ENCODE assay signal across 9 cellular contexts in genomic region chr12:54371328-54372112, GRCh38. TPM values are rescaled to one million over a fixed set of nuclear protein-coding genes. Genes with fewer than 3 reads are reported as not detected.
DNase-seq lines count a peak whose midpoint lies in the region; ATAC-seq and TF ChIP-seq lines count a peak whose summit lies in the region.
"Had no signal": no experiment of that assay in that cellular context is flagged by ENCODE, and none has a peak within 500 bp of the region (broad histone marks: within the 10 kb centered on the region; RNA-seq: fewer than 3 reads in every experiment).

No MANE protein-coding gene starts in this region.

- H3K4ac ChIP-seq in mesenchymal stem cell (ENCODE audit: low read depth in 1 of 2, low read length in 2 of 2), result peak overlapping the region; percentile 24 to 32

- in situ Hi-C loops in mammary epithelial cell (cut with MboI; ENCODE audit: low sequenced_read_pairs in 2 of 2), result loop anchor here (25.0 kb wide), 1 partner anchor 359 kb away; the partner anchor contains the start of genes HOXC8 (in 2 of the 2) and HOXC9 (in 2 of the 2)

- H3K36me3 ChIP-seq in mammary epithelial cell (ENCODE audit: insufficient read depth, low read length) (peaks cover 22% of the 10 kb centered on the region), ascending aorta (peaks cover 0 to 4% of the 10 kb centered on the region in 2 donors), mesenchymal stem cell (ENCODE audit: control insufficient read depth in 1 of 2, insufficient read depth in 2 of 2, low read depth in 1 of 2, low read length in 2 of 2) (peaks cover 3 to 28% of the 10 kb centered on the region in 2 experiments), uterus (no peaks in the 10 kb centered on the region)

- H2BK12ac ChIP-seq in mesenchymal stem cell (ENCODE audit: low read length in 2 of 2), result peak overlapping the region in 1 of 2 experiments; percentile 25

- no peak overlapping the region for H3K23ac ChIP-seq in mesenchymal stem cell (ENCODE audit: low read length in 2 of 2)

- no peak for ATAC-seq in HG03354 (IDR thresholded peaks at IDR 0.05; ENCODE audit: poor library complexity, severe bottlenecking, unreplicated experiment)
- no peak for ATAC-seq in foreskin keratinocyte
- ATAC-seq: effector memory CD8-positive, alpha-beta T cell had no signal

- no peaks in the 10 kb centered on the region for H4K20me1 ChIP-seq in mammary epithelial cell (ENCODE audit: insufficient read depth, low read length)

- H3K9ac ChIP-seq in mammary epithelial cell (ENCODE audit: insufficient read depth, low read length) (no peak overlapping the region), mesenchymal stem cell (ENCODE audit: low read length) (peak overlapping the region; percentile 62)

- TF ChIP-seq POLR2A in uterus (IDR thresholded peaks at IDR 0.05), result no peak

- H3K79me2 ChIP-seq in mammary epithelial cell (ENCODE audit: insufficient read depth, low read length), result peaks cover 20% of the 10 kb centered on the region

- H2AFZ ChIP-seq in mammary epithelial cell (ENCODE audit: low read depth, low read length) (no peak overlapping the region), mesenchymal stem cell (ENCODE audit: low read depth, low read length) (no peak overlapping the region)

- peak overlapping the region; percentile 57 for H2BK15ac ChIP-seq in mesenchymal stem cell (ENCODE audit: low read depth, poor library complexity, severe bottlenecking)

- no peak overlapping the region for H2BK5ac ChIP-seq in mesenchymal stem cell (ENCODE audit: low read depth, low read length, poor library complexity, severe bottlenecking)

- CTCF ChIA-PET in MCF 10A (lab: Yijun Ruan, JAX) (interaction anchor here (0.5 to 5.8 kb wide), 30 partner anchors 9 to 170 kb away, joined by 3 to 109 read pairs (median 5); partner anchors contain the start of genes HNRNPA1 and ZNF385A), mammary epithelial cell (lab: Charles Lee; ENCODE audit: low non-redundant PET) (interaction anchor here (0.6 kb wide), 1 partner anchor 11 kb away, joined by 10 read pairs; no protein-coding TSS in a partner anchor)

- no peak overlapping the region for H3K27ac ChIP-seq in mammary epithelial cell (ENCODE audit: insufficient read depth, low read depth, low read length)
- H3K27ac ChIP-seq in ascending aorta, result peak overlapping the region; percentile 52 to 60
- no peak overlapping the region for H3K27ac ChIP-seq in mesenchymal stem cell (ENCODE audit: low read length, poor library complexity, severe bottlenecking)
- peak overlapping the region; percentile 45 to 70 for H3K27ac ChIP-seq in uterus
- H3K27ac ChIP-seq in foreskin keratinocyte, result no peak overlapping the region

- H3K4me2 ChIP-seq in mammary epithelial cell (ENCODE audit: insufficient read depth, low read depth, low read length) (no peak overlapping the region), mesenchymal stem cell (ENCODE audit: low read length, poor library complexity, severe bottlenecking) (no peak overlapping the region)

- H3K9me3 ChIP-seq in mammary epithelial cell (replicated peaks; ENCODE audit: insufficient read depth, low read length), result no peaks in the 10 kb centered on the region
- H3K9me3 ChIP-seq in ascending aorta, result no peaks in the 10 kb centered on the region
- no peaks in the 10 kb centered on the region for H3K9me3 ChIP-seq in mesenchymal stem cell (ENCODE audit: control insufficient read depth, low read length)
- no peaks in the 10 kb centered on the region for H3K9me3 ChIP-seq in uterus

- H3K9me3 Mint-ChIP-seq in MCF 10A (ENCODE audit: unreplicated experiment), result no peaks in the 10 kb centered on the region
- H3K9me3 Mint-ChIP-seq: effector memory CD8-positive, alpha-beta T cell had no signal

- TF ChIP-seq CTCF in MCF 10A (IDR thresholded peaks at IDR 0.05; ENCODE audit: unreplicated experiment), result no peak
- no peak for TF ChIP-seq CTCF in mammary epithelial cell (conservative IDR thresholded peaks at IDR 0.05 in 1 of 2, IDR thresholded peaks at IDR 0.05 in 1 of 2; ENCODE audit: extremely low read depth in 1 of 2, insufficient read depth in 1 of 2, low read depth in 1 of 2, low read length in 2 of 2)
- TF ChIP-seq CTCF in ascending aorta (IDR thresholded peaks at IDR 0.05), result no peak
- TF ChIP-seq CTCF in uterus (IDR thresholded peaks at IDR 0.05), result no peak
- no peak for TF ChIP-seq CTCF in foreskin keratinocyte (conservative IDR thresholded peaks at IDR 0.05)

- WGBS in mammary epithelial cell (ENCODE audit: low coverage, missing lambda C conversion rate), result 20% methylated on average over 5 of the region's 5 CpGs
- whole genome bisulfite sequencing in mesenchymal stem cell, result 76% methylated on average over 3 of the region's 5 CpGs

- BruUV-seq in MCF 10A (replicated peaks; lab: Mats Ljungman, UMichigan) (no TSS peak), mammary epithelial cell (replicated peaks; lab: Mats Ljungman, UMichigan) (no TSS peak)

- H3K36me3 Mint-ChIP-seq in MCF 10A (ENCODE audit: insufficient read depth, unreplicated experiment), result no peaks in the 10 kb centered on the region

- peak overlapping the region in 1 of 2 experiments; percentile 74 for H3K18ac ChIP-seq in mesenchymal stem cell (ENCODE audit: low read depth in 1 of 2, low read length in 2 of 2)

- H3K27ac Mint-ChIP-seq in MCF 10A (ENCODE audit: low read depth, unreplicated experiment), result no peak overlapping the region

- DNase-seq in MCF 10A (ENCODE audit: unreplicated experiment) (peak; percentile 51), mammary epithelial cell (no peak), ascending aorta (ENCODE audit: low spot score in 2 of 2) (no peak), mesenchymal stem cell (no peak), uterus (peak; percentile 70 to 73), foreskin keratinocyte (no peak), cerebellar cortex (ENCODE audit: low spot score) (no peak)
- DNase-seq: effector memory CD8-positive, alpha-beta T cell had no signal

- POLR2A ChIA-PET in MCF 10A (lab: Yijun Ruan, JAX), result interaction anchor here (1.6 to 2.0 kb wide), 2 partner anchors 8 to 92 kb away, joined by 6 to 20 read pairs; partner anchors contain the start of genes CBX5 and HNRNPA1

- H3K27me3 Mint-ChIP-seq in MCF 10A (ENCODE audit: insufficient read depth, unreplicated experiment), result no peaks in the 10 kb centered on the region

- dilution Hi-C loops in mammary epithelial cell (cut with HindIII; ENCODE audit: low sequenced_read_pairs), result loop anchor here (25.0 kb wide), 1 partner anchor 359 kb away; the partner anchor contains the start of genes HOXC8 and HOXC9

- peak overlapping the region; percentile 34 for H4K91ac ChIP-seq in mesenchymal stem cell (ENCODE audit: low read length)

- H3K4me1 Mint-ChIP-seq in MCF 10A (ENCODE audit: insufficient read depth, unreplicated experiment), result peaks cover 48% of the 10 kb centered on the region

- H3K4me1 ChIP-seq in mammary epithelial cell (ENCODE audit: insufficient read depth, low read length) (peaks cover 51% of the 10 kb centered on the region), ascending aorta (peaks cover 4 to 22% of the 10 kb centered on the region in 2 donors), mesenchymal stem cell (ENCODE audit: control insufficient read depth, insufficient read depth, low read depth, low read length) (peaks cover 30% of the 10 kb centered on the region), uterus (no peaks in the 10 kb centered on the region), foreskin keratinocyte (peaks cover 23% of the 10 kb centered on the region)

- no peak overlapping the region for H2BK120ac ChIP-seq in mesenchymal stem cell (ENCODE audit: low read depth, low read length)

- H3K4me3 ChIP-seq in mammary epithelial cell (replicated peaks in 1 of 3; ENCODE audit: insufficient read depth in 1 of 3, low read depth in 2 of 3, low read length in 3 of 3) (no peak overlapping the region), ascending aorta (no peak overlapping the region), mesenchymal stem cell (ENCODE audit: insufficient read depth in 1 of 2, low read depth in 1 of 2, low read length in 2 of 2) (no peak overlapping the region), uterus (no peak overlapping the region)

- intact Hi-C loops in MCF 10A (cut with micrococcal nuclease) (no loop called here), mammary epithelial cell (cut with micrococcal nuclease) (no loop called here), ascending aorta (cut with DNase I) (loop anchor here (2.0 kb wide), 1 partner anchor 67 kb away; no protein-coding TSS in a partner anchor), uterus (cut with DNase I; ENCODE audit: low total_unique reads) (loop anchor here (10.0 kb wide), 1 partner anchor 157 kb away; no protein-coding TSS in a partner anchor)

- H3K4me3 Mint-ChIP-seq in MCF 10A (ENCODE audit: unreplicated experiment), result no peak overlapping the region
- H3K4me3 Mint-ChIP-seq: effector memory CD8-positive, alpha-beta T cell had no signal

- H3K14ac ChIP-seq in mesenchymal stem cell (ENCODE audit: low read length in 2 of 2), result no peak overlapping the region

- no peaks in the 10 kb centered on the region for H3K79me1 ChIP-seq in mesenchymal stem cell (replicated peaks; ENCODE audit: low read length, poor library complexity, severe bottlenecking)

- no peak overlapping the region for H2AK5ac ChIP-seq in mesenchymal stem cell (ENCODE audit: low read length, severe bottlenecking)

- H3K27me3 ChIP-seq in mammary epithelial cell (ENCODE audit: insufficient read depth, low read length), result no peaks in the 10 kb centered on the region
- H3K27me3 ChIP-seq in ascending aorta, result no peaks in the 10 kb centered on the region
- H3K27me3 ChIP-seq in mesenchymal stem cell (ENCODE audit: control insufficient read depth in 1 of 2, insufficient read depth in 1 of 2, low read length in 2 of 2), result no peaks in the 10 kb centered on the region
- H3K27me3 ChIP-seq in uterus, result no peaks in the 10 kb centered on the region
- H3K27me3 ChIP-seq in foreskin keratinocyte, result no peaks in the 10 kb centered on the region

- H4K8ac ChIP-seq in mesenchymal stem cell (ENCODE audit: low read length), result no peak overlapping the region

RNA-seq across cellular contexts. Expression of gene GPR84, which starts 7.2 kb away (rescaled TPM):
- total RNA-seq in MCF 10A (2022) (0.17 TPM in 1 of 2 replicates, not detected in the other), mammary epithelial cell (under 1 TPM; 0.17 to 0.33 TPM), ascending aorta (not detected), uterus (under 1 TPM in 2 of 4 donors, not detected in 2; 0.21 to 0.27 TPM), foreskin keratinocyte (0.07 and 0.10 TPM in 2 replicates)
- polyA plus RNA-seq in mammary epithelial cell (0.11 TPM), foreskin keratinocyte (0.07 TPM in 2 replicates)
- not detected for polyA minus RNA-seq in mammary epithelial cell
- not detected for polyA plus RNA-seq in mesenchymal stem cell (2013, experiment 1 of 2)
- polyA plus RNA-seq in mesenchymal stem cell (2013, experiment 2 of 2), result not detected

RNA-seq across cellular contexts. Expression of gene ZNF385A, which starts 13.0 kb away (rescaled TPM):
- total RNA-seq in MCF 10A (2022) (8.3 and 9.0 TPM in 2 replicates), mammary epithelial cell (100 to 1,000 TPM in 1 of 2 donors, 10 to 100 TPM in 1; 16.0 to 102 TPM), ascending aorta (53.2 TPM), uterus (10 to 100 TPM in 1 of 4 donors, 1 to 10 TPM in 1, under 1 TPM in 2; 0.26 to 16.9 (median 3.2) TPM), foreskin keratinocyte (29.8 and 31.9 TPM in 2 replicates)
- polyA plus RNA-seq in mammary epithelial cell (11.7 TPM), foreskin keratinocyte (77.1 and 81.3 TPM in 2 replicates)
- 124 TPM for polyA minus RNA-seq in mammary epithelial cell
- polyA plus RNA-seq in mesenchymal stem cell (2013, experiment 1 of 2), result 16.2 TPM
- polyA plus RNA-seq in mesenchymal stem cell (2013, experiment 2 of 2), result 17.1 TPM

RNA-seq across cellular contexts. Expression of gene COPZ1, which starts 46.6 kb away (rescaled TPM):
- total RNA-seq in MCF 10A (2022) (207 and 299 TPM in 2 replicates), mammary epithelial cell (100 to 1,000 TPM; 113 to 155 TPM), ascending aorta (60.3 TPM), uterus (100 to 1,000 TPM in 3 of 4 donors, 10 to 100 TPM in 1; 32.3 to 141 (median 120) TPM), foreskin keratinocyte (116 and 134 TPM in 2 replicates)
- polyA plus RNA-seq in mammary epithelial cell (172 TPM), foreskin keratinocyte (140 and 149 TPM in 2 replicates)
- 168 TPM for polyA minus RNA-seq in mammary epithelial cell
- 182 TPM for polyA plus RNA-seq in mesenchymal stem cell (2013, experiment 1 of 2)
- polyA plus RNA-seq in mesenchymal stem cell (2013, experiment 2 of 2), result 182 TPM

RNA-seq across cellular contexts. Expression of gene ITGA5, which starts 47.5 kb away (rescaled TPM):
- total RNA-seq in MCF 10A (2022), result 110 and 184 TPM in 2 replicates
- 100 to 1,000 TPM in 1 of 2 donors, 10 to 100 TPM in 1; 74.2 to 128 TPM for total RNA-seq in mammary epithelial cell
- 119 TPM for polyA plus RNA-seq in mammary epithelial cell
- 238 TPM for polyA minus RNA-seq in mammary epithelial cell
- 973 TPM for total RNA-seq in ascending aorta
- 248 TPM for polyA plus RNA-seq in mesenchymal stem cell (2013, experiment 1 of 2)
- 244 TPM for polyA plus RNA-seq in mesenchymal stem cell (2013, experiment 2 of 2)
- 100 to 1,000 TPM in 2 of 4 donors, 10 to 100 TPM in 2; 69.7 to 223 (median 99.4) TPM for total RNA-seq in uterus
- total RNA-seq in foreskin keratinocyte, result 111 and 175 TPM in 2 replicates
- polyA plus RNA-seq in foreskin keratinocyte, result 77.3 and 104 TPM in 2 replicates

Comparison
In these comparisons a context has a peak if more than half of its experiments do, and no peak if none do; other contexts are left out.
1. DNase-seq: peak in MCF 10A (single experiment) and uterus (2 of 2); none in mammary epithelial cell (single experiment), ascending aorta (0 of 2), mesenchymal stem cell (single experiment), foreskin keratinocyte (0 of 2) and cerebellar cortex (single experiment).
2. H3K27ac ChIP-seq: peak in ascending aorta (2 of 2) and uterus (2 of 2); none in mammary epithelial cell (single experiment), mesenchymal stem cell (single experiment) and foreskin keratinocyte (single experiment).
3. intact Hi-C loops: an anchor here in ascending aorta (2.0 kb wide) and uterus (10.0 kb wide); none called in MCF 10A and mammary epithelial cell.